6 cellular contexts compared by ENCODE assay signal in the genomic region with DNA sequence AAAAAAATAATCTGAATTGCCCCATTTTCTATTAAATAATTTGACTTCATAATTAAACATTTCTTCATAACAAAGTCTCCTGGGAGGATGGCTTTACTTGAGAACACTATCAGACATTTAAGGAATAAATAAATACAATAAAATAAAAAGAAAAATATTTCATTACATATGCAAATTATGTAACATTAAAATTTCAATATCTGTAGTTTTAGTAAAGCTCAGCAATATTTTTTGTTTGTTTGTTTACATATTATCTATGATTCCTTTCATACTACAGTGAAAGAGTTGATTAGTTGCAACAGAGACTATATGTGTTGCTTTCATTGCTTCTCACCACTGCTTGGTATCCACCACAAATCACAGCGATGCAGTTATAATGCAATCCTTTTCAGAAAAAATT.
"Had no signal": no experiment of that assay in that cellular context is flagged by ENCODE, and none has a peak within 500 bp of the region (broad histone marks: within the 10 kb centered on the region; RNA-seq: fewer than 3 reads in every experiment).

No MANE protein-coding gene starts in this region.

- H3K27ac ChIP-seq: HL-60 had no signal

- H3K27ac Mint-ChIP-seq: IgD-negative memory B cell had no signal

- H3K4me1 Mint-ChIP-seq: IgD-negative memory B cell had no signal

- DNase-seq: IMR-90, KBM-7, KG1 had no signal

- H3K27me3 Mint-ChIP-seq: IgD-negative memory B cell had no signal

- H3K36me3 Mint-ChIP-seq: IgD-negative memory B cell had no signal

- H3K9me3 Mint-ChIP-seq: IgD-negative memory B cell had no signal

- FAIRE-seq: HTR-8/SVneo had no signal

- H3K4me3 Mint-ChIP-seq: IgD-negative memory B cell had no signal
